Comparison of ENCODE assay signal across 17 cellular contexts in the genomic region with DNA sequence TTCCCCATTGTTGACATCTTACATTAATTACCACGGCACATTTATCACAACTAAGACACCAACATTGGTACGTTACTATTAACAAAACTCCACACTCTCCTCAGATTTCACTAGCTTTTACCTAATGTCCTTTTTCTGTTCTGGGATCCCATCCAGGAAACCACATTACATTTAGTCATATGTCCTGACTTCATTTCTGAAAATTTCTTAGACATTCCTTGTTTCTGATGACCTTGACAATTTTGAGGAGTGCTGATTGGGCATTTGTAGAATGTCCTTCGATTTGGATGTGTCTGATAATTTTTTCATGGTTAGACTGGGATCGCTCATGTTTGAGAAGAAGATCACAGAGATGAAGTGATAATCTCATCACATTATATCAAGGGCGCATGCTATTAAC. TPM values are rescaled to one million over a fixed set of nuclear protein-coding genes. Genes with fewer than 3 reads are reported as not detected.
A peak's percentile ranks its signal among the peaks of the same experiment; 100 is the strongest.
DNase-seq lines count a peak whose midpoint lies in the region; ATAC-seq, FAIRE-seq and TF ChIP-seq lines count a peak whose summit lies in the region.
"Had no signal": no experiment of that assay in that cellular context is flagged by ENCODE, and none has a peak within 500 bp of the region (broad histone marks: within the 10 kb centered on the region; RNA-seq: fewer than 3 reads in every experiment).

No MANE protein-coding gene starts in this region.

- CTCF ChIA-PET in K562 (lab: Yijun Ruan, JAX; ENCODE audit: low intra/inter-chr PET ratio), result no interaction called here

- WGBS in K562 (ENCODE audit: insufficient coverage, low coverage, missing lambda C conversion rate), result 49% methylated on average over 5 of the region's 5 CpGs

- no peak overlapping the region for H3K27ac Mint-ChIP-seq in HFFc6
- no peak overlapping the region for H3K27ac Mint-ChIP-seq in activated CD4-positive, alpha-beta T cell treated with anti-CD3 and anti-CD28 coated beads, Interleukin-2, amount 10 ng/mL, durations not matched to agents 24 days and 14 days

- no peaks in the 10 kb centered on the region for H3K9me3 ChIP-seq in K562 (replicated peaks; ENCODE audit: control insufficient read depth, insufficient read depth, low read depth, low read length)

- DNase-seq in EL (peak; percentile 23), HT1080 (ENCODE audit: low read depth) (peak; percentile 38), K562 (ENCODE audit: extremely low read depth in 1 of 4, low spot score in 3 of 4) (no peak), iris pigment epithelial cell (ENCODE audit: low read depth) (peak; percentile 39), AG08396 (ENCODE audit: low spot score) (no peak), HFFc6 (no peak)
- DNase-seq in stimulated activated naive CD4-positive, alpha-beta T cell (lab: John Stamatoyannopoulos, UW), result no peak
- DNase-seq in activated CD4-positive, alpha-beta T cell treated with anti-CD3 and anti-CD28 coated beads, Interleukin-2, amount 10 ng/mL, durations not matched to agents 24 days and 14 days, result no peak
- DNase-seq: KBM-7, NCI-H1417, NCI-H1930, NCI-H526, PC-9 had no signal

- H3K9ac ChIP-seq in K562 (ENCODE audit: insufficient read depth in 1 of 2, low read depth in 2 of 2, low read length in 2 of 2), result no peak overlapping the region

- H3K36me3 ChIP-seq in K562 (ENCODE audit: control insufficient read depth, insufficient read depth, low read length), result no peaks in the 10 kb centered on the region

- intact Hi-C loops in K562 (cut with micrococcal nuclease), result no loop called here
- intact Hi-C loops in activated CD4-positive, alpha-beta T cell treated with anti-CD3 and anti-CD28 coated beads, Interleukin-2, amount 10 ng/mL, durations not matched to agents 24 days and 14 days (cut with micrococcal nuclease), result no loop called here

- BruUV-seq in K562 (replicated peaks; lab: Mats Ljungman, UMichigan), result no TSS peak

- no peaks in the 10 kb centered on the region; a peak in 1 of 5 replicates for H3K4me1 ChIP-seq in K562 (replicated peaks in 1 of 2; ENCODE audit: control insufficient read depth in 2 of 2, insufficient read depth in 2 of 2, low read length in 2 of 2)

- H4K20me1 ChIP-seq in K562 (replicated peaks; ENCODE audit: control insufficient read depth, insufficient read depth, low read length), result no peaks in the 10 kb centered on the region

- FAIRE-seq in K562 (lab: Jason Lieb, UNC), result no peak
- FAIRE-seq: D721Med had no signal

- H3K4me1 Mint-ChIP-seq in HFFc6 (ENCODE audit: low read depth), result peaks cover 6% of the 10 kb centered on the region
- H3K4me1 Mint-ChIP-seq in activated CD4-positive, alpha-beta T cell treated with anti-CD3 and anti-CD28 coated beads, Interleukin-2, amount 10 ng/mL, durations not matched to agents 24 days and 14 days, result no peaks in the 10 kb centered on the region

- TF ChIP-seq RAD21 in K562 (CRISPR knock-in tag; conservative IDR thresholded peaks at IDR 0.05 in 1 of 2, IDR thresholded peaks at IDR 0.05 in 1 of 2), result no peak

- H3K27me3 ChIP-seq in K562 (ENCODE audit: control insufficient read depth in 2 of 2, insufficient read depth in 2 of 2, low read length in 2 of 2), result no peaks in the 10 kb centered on the region

- no peak overlapping the region for H3K4me2 ChIP-seq in K562 (ENCODE audit: insufficient read depth, low read length)
- H3K4me2 ChIP-seq: PC-9 had no signal

- peaks cover 3% of the 10 kb centered on the region for H3K27me3 Mint-ChIP-seq in HFFc6 (ENCODE audit: insufficient read depth)
- H3K27me3 Mint-ChIP-seq in activated CD4-positive, alpha-beta T cell treated with anti-CD3 and anti-CD28 coated beads, Interleukin-2, amount 10 ng/mL, durations not matched to agents 24 days and 14 days, result no peaks in the 10 kb centered on the region

- H3K27ac ChIP-seq in K562 (ENCODE audit: extremely low read depth, low read depth, low read length), result no peak overlapping the region
- H3K27ac ChIP-seq: C4-2B, PC-9 had no signal

- no peaks in the 10 kb centered on the region for H3K9me3 Mint-ChIP-seq in HFFc6
- H3K9me3 Mint-ChIP-seq in activated CD4-positive, alpha-beta T cell treated with anti-CD3 and anti-CD28 coated beads, Interleukin-2, amount 10 ng/mL, durations not matched to agents 24 days and 14 days, result no peaks in the 10 kb centered on the region

- POLR2A ChIA-PET in K562 (lab: Yijun Ruan, JAX), result no interaction called here

- H3K4me3 Mint-ChIP-seq in HFFc6, result no peak overlapping the region
- no peak overlapping the region for H3K4me3 Mint-ChIP-seq in activated CD4-positive, alpha-beta T cell treated with anti-CD3 and anti-CD28 coated beads, Interleukin-2, amount 10 ng/mL, durations not matched to agents 24 days and 14 days

- H2AFZ ChIP-seq in K562 (ENCODE audit: low read depth, low read length), result no peak overlapping the region
- H2AFZ ChIP-seq: PC-9 had no signal

- in situ Hi-C loops in K562 (cut with MboI), result no loop called here

- no peaks in the 10 kb centered on the region for H3K36me3 Mint-ChIP-seq in HFFc6 (ENCODE audit: low read depth)
- no peaks in the 10 kb centered on the region for H3K36me3 Mint-ChIP-seq in activated CD4-positive, alpha-beta T cell treated with anti-CD3 and anti-CD28 coated beads, Interleukin-2, amount 10 ng/mL, durations not matched to agents 24 days and 14 days (ENCODE audit: low read depth)

- no peak for TF ChIP-seq CTCF in K562 (IDR thresholded peaks at IDR 0.05 in 2 of 3, conservative IDR thresholded peaks at IDR 0.05 in 1 of 3; ENCODE audit: insufficient read depth in 2 of 3, low read depth in 1 of 3, low read length in 3 of 3)
- TF ChIP-seq CTCF in HFFc6 (IDR thresholded peaks at IDR 0.05), result no peak

- H3K4me3 ChIP-seq in K562, result no peak overlapping the region
- H3K4me3 ChIP-seq: PC-9 had no signal

- TF ChIP-seq POLR2A in K562 (conservative IDR thresholded peaks at IDR 0.05), result no peak

- no peak for ATAC-seq in K562

- no peaks in the 10 kb centered on the region for H3K79me2 ChIP-seq in K562 (ENCODE audit: control insufficient read depth, insufficient read depth, low read length)

- no peaks in the 10 kb centered on the region for H3K9me1 ChIP-seq in K562 (ENCODE audit: control insufficient read depth, insufficient read depth, low read length)

- TF ChIP-seq EP300 in K562 (IDR thresholded peaks at IDR 0.05; ENCODE audit: low read length), result no peak

TF ChIP-seq in K562, 482 proteins besides CTCF, POLR2A, EP300 and RAD21 (continues in another document):
- TF ChIP-seq ZNF316 (IDR thresholded peaks at IDR 0.05) (peak; percentile 73), MTA3 (IDR thresholded peaks at IDR 0.05; ENCODE audit: borderline replicate concordance) (no peak), ZNF3 (CRISPR knock-in tag; IDR thresholded peaks at IDR 0.05) (no peak), CBFA2T2 (conservative IDR thresholded peaks at IDR 0.05) (no peak), MCM5 (IDR thresholded peaks at IDR 0.05; ENCODE audit: low read depth) (no peak), C11orf30 (IDR thresholded peaks at IDR 0.05; ENCODE audit: low read depth) (peak; percentile 61; the same call in 1 of the 2 replicates), MAFF (IDR thresholded peaks at IDR 0.05; ENCODE audit: low read length) (0 out of 2 replicates have a peak, but pooled peaks have one; percentile 14)
- TF ChIP-seq, protein P1, sequence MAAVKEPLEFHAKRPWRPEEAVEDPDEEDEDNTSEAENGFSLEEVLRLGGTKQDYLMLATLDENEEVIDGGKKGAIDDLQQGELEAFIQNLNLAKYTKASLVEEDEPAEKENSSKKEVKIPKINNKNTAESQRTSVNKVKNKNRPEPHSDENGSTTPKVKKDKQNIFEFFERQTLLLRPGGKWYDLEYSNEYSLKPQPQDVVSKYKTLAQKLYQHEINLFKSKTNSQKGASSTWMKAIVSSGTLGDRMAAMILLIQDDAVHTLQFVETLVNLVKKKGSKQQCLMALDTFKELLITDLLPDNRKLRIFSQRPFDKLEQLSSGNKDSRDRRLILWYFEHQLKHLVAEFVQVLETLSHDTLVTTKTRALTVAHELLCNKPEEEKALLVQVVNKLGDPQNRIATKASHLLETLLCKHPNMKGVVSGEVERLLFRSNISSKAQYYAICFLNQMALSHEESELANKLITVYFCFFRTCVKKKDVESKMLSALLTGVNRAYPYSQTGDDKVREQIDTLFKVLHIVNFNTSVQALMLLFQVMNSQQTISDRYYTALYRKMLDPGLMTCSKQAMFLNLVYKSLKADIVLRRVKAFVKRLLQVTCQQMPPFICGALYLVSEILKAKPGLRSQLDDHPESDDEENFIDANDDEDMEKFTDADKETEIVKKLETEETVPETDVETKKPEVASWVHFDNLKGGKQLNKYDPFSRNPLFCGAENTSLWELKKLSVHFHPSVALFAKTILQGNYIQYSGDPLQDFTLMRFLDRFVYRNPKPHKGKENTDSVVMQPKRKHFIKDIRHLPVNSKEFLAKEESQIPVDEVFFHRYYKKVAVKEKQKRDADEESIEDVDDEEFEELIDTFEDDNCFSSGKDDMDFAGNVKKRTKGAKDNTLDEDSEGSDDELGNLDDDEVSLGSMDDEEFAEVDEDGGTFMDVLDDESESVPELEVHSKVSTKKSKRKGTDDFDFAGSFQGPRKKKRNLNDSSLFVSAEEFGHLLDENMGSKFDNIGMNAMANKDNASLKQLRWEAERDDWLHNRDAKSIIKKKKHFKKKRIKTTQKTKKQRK (IDR thresholded peaks at IDR 0.05; ENCODE audit: borderline replicate concordance, low read depth, low read length), result no peak

RNA-seq across cellular contexts. Expression of a gene that starts 34.6 kb away (rescaled TPM):
- total RNA-seq in HT1080 (2014; rRNA removed; shearing (Covaris generic)), result not detected in 2 replicates
- not detected in 2 replicates for polyA plus RNA-seq in HT1080 (2015; cell fraction: cytosol; rRNA removed)
- polyA plus RNA-seq in HT1080 (2015; cell fraction: nucleus; rRNA removed), result not detected in 2 replicates
- total RNA-seq in K562 (2011; cell fraction: chromatin; rRNA removed; ENCODE audit: low replicate concordance), result not detected in 2 replicates
- total RNA-seq in K562 (2011; cell fraction: nucleolus; rRNA removed), result not detected in 2 replicates
- total RNA-seq in K562 (2011; cell fraction: nucleoplasm; rRNA removed), result not detected in 2 replicates
- total RNA-seq in K562 (2014; rRNA removed) (not detected in 2 replicates), K562 (2014; rRNA removed; fragmentation: Illumina TruSeq; extraction: Trizol) (not detected in 2 replicates), K562 (2015; rRNA removed; fragmentation: Illumina TruSeq; extraction: Trizol) (not detected in 2 replicates), K562 (2021) (not detected in 2 replicates)
- polyA plus RNA-seq in K562 (2011; rRNA removed) (not detected in 2 replicates), K562 (2014; fragmentation: Illumina TruSeq; extraction: Trizol) (not detected in 2 replicates), K562 (2014; fragmentation: Nextera tagmentation; extraction: Ambion mirVana) (not detected), K562 (2014; rRNA removed) (not detected in 2 replicates)
- not detected in 2 replicates for polyA plus RNA-seq in K562 (2011; cell fraction: cytosol; rRNA removed)
- polyA plus RNA-seq in K562 (2011; cell fraction: nucleus; rRNA removed), result not detected in 2 replicates
- polyA plus RNA-seq in K562 (2012), result not detected in 2 replicates
- not detected in 2 replicates for polyA minus RNA-seq in K562 (2011; rRNA and poly(A)+ RNA removed)
- polyA minus RNA-seq in K562 (2011; cell fraction: cytosol; rRNA and poly(A)+ RNA removed), result not detected in 2 replicates
- polyA minus RNA-seq in K562 (2011; cell fraction: nucleus; rRNA and poly(A)+ RNA removed), result not detected in 2 replicates
- total RNA-seq in HFFc6 (2021; fragmentation: NEBNext Ultra II Directional; extraction: Animal tissue kit (Norgen Biotek cat#: 25700)), result not detected
- not detected in 2 replicates for total RNA-seq in activated CD4-positive, alpha-beta T cell treated with anti-CD3 and anti-CD28 coated beads, Interleukin-2, amount 10 ng/mL, durations not matched to agents 24 days and 14 days
- total RNA-seq: A673, H4, PC-9 had no signal

Comparison
In these comparisons a context has a peak if more than half of its experiments do, and no peak if none do; other contexts are left out.
1. DNase-seq: peak in EL (single experiment), HT1080 (single experiment) and iris pigment epithelial cell (single experiment); none in K562 (0 of 4), AG08396 (single experiment), HFFc6 (single experiment), stimulated activated naive CD4-positive, alpha-beta T cell (0 of 6) and activated CD4-positive, alpha-beta T cell treated with anti-CD3 and anti-CD28 coated beads, Interleukin-2, amount 10 ng/mL, durations not matched to agents 24 days and 14 days (single experiment).